9 cellular contexts compared by ENCODE assay signal in the genomic region with DNA sequence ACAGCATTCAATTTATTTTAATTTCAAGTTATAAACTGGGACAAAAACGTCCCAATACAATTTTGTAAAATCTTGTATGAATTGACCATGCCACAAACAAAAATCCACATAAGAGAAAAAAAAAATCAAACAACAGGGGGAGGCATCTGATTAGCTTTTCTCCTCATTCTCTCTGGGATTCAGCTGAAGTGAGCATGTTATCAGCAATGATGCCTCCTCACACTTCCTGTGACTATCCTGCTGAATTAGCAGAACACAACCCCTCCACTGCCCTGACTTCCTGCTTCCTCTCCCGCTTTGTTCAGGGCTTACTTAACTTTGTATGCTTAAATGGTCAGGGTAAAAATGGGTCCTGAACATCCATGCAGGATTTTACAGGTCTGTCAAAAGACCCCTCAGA.
DNase-seq lines count a peak whose midpoint lies in the region; ATAC-seq and TF ChIP-seq lines count a peak whose summit lies in the region.
"Had no signal": no experiment of that assay in that cellular context is flagged by ENCODE, and none has a peak within 500 bp of the region (broad histone marks: within the 10 kb centered on the region; RNA-seq: fewer than 3 reads in every experiment).

No MANE protein-coding gene starts in this region.

- H3K4me1 Mint-ChIP-seq in osteocyte (ENCODE audit: unreplicated experiment), result peaks cover 90% of the 10 kb centered on the region

- no peak overlapping the region for H3K4me3 Mint-ChIP-seq in osteocyte (ENCODE audit: unreplicated experiment)
- H3K4me3 Mint-ChIP-seq: B cell had no signal

- no peak for ATAC-seq in GM19395 (IDR thresholded peaks at IDR 0.05; ENCODE audit: unreplicated experiment)

- TF ChIP-seq CTCF in epithelial cell of esophagus (IDR thresholded peaks at IDR 0.05; ENCODE audit: insufficient read depth, low read depth, low read length, missing control alignments) (no peak), osteocyte (IDR thresholded peaks at IDR 0.05) (peak; percentile 14)

- H3K4me3 ChIP-seq in epithelial cell of esophagus (ENCODE audit: low read length), result no peak overlapping the region

- H3K9me3 Mint-ChIP-seq in osteocyte (ENCODE audit: unreplicated experiment), result no peaks in the 10 kb centered on the region

- H3K36me3 Mint-ChIP-seq in osteocyte (ENCODE audit: unreplicated experiment), result peaks cover 20% of the 10 kb centered on the region

- DNase-seq in SKM-1 treated with dmso at 0.1 percent for 144 hours (lab: John Stamatoyannopoulos, UW; ENCODE audit: unreplicated experiment) (peak; percentile 7), SKM-1 (lab: John Stamatoyannopoulos, UW; ENCODE audit: unreplicated experiment) (no peak), RPMI7951 (ENCODE audit: low read depth) (peak; percentile 60), epithelial cell of esophagus (ENCODE audit: low read depth) (peak; percentile 46), osteocyte (ENCODE audit: extremely low spot score, unreplicated experiment) (no peak), NCI-H774 (lab: John Stamatoyannopoulos, UW) (no peak), NCI-H524 (lab: John Stamatoyannopoulos, UW) (no peak)

- peak overlapping the region; percentile 24 for H3K27ac Mint-ChIP-seq in osteocyte (ENCODE audit: unreplicated experiment)
- H3K27ac Mint-ChIP-seq: B cell had no signal

- H3K27me3 Mint-ChIP-seq in osteocyte (ENCODE audit: unreplicated experiment), result no peaks in the 10 kb centered on the region
- H3K27me3 Mint-ChIP-seq: B cell had no signal

Comparison
In these comparisons a context has a peak if more than half of its experiments do, and no peak if none do; other contexts are left out.
1. DNase-seq: peak in SKM-1 treated with dmso at 0.1 percent for 144 hours (single experiment), RPMI7951 (single experiment) and epithelial cell of esophagus (single experiment); none in SKM-1 (single experiment), osteocyte (single experiment), NCI-H774 (single experiment) and NCI-H524 (0 of 2).